Comparison of ENCODE assay signal across 1 cellular context in genomic region chr11:33028537-33028914, GRCh38.
TF ChIP-seq lines count a peak whose summit lies in the region.

No MANE protein-coding gene starts in this region.

TF ChIP-seq in SK-N-SH, 30 proteins besides CTCF, POLR2A, EP300 and RAD21 (continued from another document):
- TF ChIP-seq SMC3 (IDR thresholded peaks at IDR 0.05; ENCODE audit: low read depth, low read length): no peak
- TF ChIP-seq EZH2phosphoT487 (IDR thresholded peaks at IDR 0.05; ENCODE audit: borderline replicate concordance, low read depth): no peak
- TF ChIP-seq MEF2A (IDR thresholded peaks at IDR 0.05; ENCODE audit: borderline replicate concordance, low read depth): no peak
- TF ChIP-seq GABPA (IDR thresholded peaks at IDR 0.05; ENCODE audit: low read depth): no peak
- no peak for TF ChIP-seq GATA2 (CRISPR knock-in tag; IDR thresholded peaks at IDR 0.05)
- no peak for TF ChIP-seq NRF1 (IDR thresholded peaks at IDR 0.05; ENCODE audit: low read depth, low read length)
- TF ChIP-seq, protein P1, sequence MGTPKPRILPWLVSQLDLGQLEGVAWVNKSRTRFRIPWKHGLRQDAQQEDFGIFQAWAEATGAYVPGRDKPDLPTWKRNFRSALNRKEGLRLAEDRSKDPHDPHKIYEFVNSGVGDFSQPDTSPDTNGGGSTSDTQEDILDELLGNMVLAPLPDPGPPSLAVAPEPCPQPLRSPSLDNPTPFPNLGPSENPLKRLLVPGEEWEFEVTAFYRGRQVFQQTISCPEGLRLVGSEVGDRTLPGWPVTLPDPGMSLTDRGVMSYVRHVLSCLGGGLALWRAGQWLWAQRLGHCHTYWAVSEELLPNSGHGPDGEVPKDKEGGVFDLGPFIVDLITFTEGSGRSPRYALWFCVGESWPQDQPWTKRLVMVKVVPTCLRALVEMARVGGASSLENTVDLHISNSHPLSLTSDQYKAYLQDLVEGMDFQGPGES (IDR thresholded peaks at IDR 0.05; ENCODE audit: low read depth, low read length): no peak
- TF ChIP-seq POLR2AphosphoS5 (IDR thresholded peaks at IDR 0.05; ENCODE audit: low read depth, low read length): no peak
